Comparison of ENCODE assay signal across 12 cellular contexts in genomic region chr11:100739636-100740035, GRCh38. TPM values are rescaled to one million over a fixed set of nuclear protein-coding genes. Genes with fewer than 3 reads are reported as not detected.
DNase-seq lines count a peak whose midpoint lies in the region; ATAC-seq, FAIRE-seq and TF ChIP-seq lines count a peak whose summit lies in the region.
"Had no signal": no experiment of that assay in that cellular context is flagged by ENCODE, and none has a peak within 500 bp of the region (broad histone marks: within the 10 kb centered on the region; RNA-seq: fewer than 3 reads in every experiment).

No MANE protein-coding gene starts in this region.

- peak overlapping the region; percentile 88 for H3K27ac Mint-ChIP-seq in astrocyte (ENCODE audit: unreplicated experiment)

- no peak for TF ChIP-seq CTCF in astrocyte (IDR thresholded peaks at IDR 0.05; ENCODE audit: insufficient read depth, low read depth, low read length)
- TF ChIP-seq CTCF in hepatocyte (IDR thresholded peaks at IDR 0.05; ENCODE audit: poor library complexity) = no peak

- H3K36me3 ChIP-seq in astrocyte (ENCODE audit: insufficient read depth, low read length) = no peaks in the 10 kb centered on the region
- H3K36me3 ChIP-seq in hepatocyte (replicated peaks; ENCODE audit: insufficient read depth, low read depth) = no peaks in the 10 kb centered on the region
- H3K36me3 ChIP-seq in skeletal muscle satellite cell (ENCODE audit: insufficient read depth, low read length) = no peaks in the 10 kb centered on the region

- FAIRE-seq in H54 (lab: Jason Lieb, UNC) = peak; percentile 71
- FAIRE-seq in astrocyte (lab: Jason Lieb, UNC) = peak; percentile 81

- WGBS in hepatocyte (ENCODE audit: low lambda C conversion rate, missing lambda C conversion rate) = 20% methylated on average over 3 of the region's 3 CpGs

- peaks cover 56% of the 10 kb centered on the region for H3K4me1 Mint-ChIP-seq in astrocyte (ENCODE audit: low read depth, unreplicated experiment)

- H3K9me3 Mint-ChIP-seq in astrocyte (ENCODE audit: unreplicated experiment) = peaks cover 5% of the 10 kb centered on the region

- H3K27ac ChIP-seq in astrocyte (ENCODE audit: low read depth, low read length) (peak overlapping the region; percentile 53), hepatocyte (peak overlapping the region; percentile 56)
- H3K27ac ChIP-seq: SK-N-MC had no signal

- ATAC-seq in HG03139 (IDR thresholded peaks at IDR 0.05; ENCODE audit: unreplicated experiment) = no peak

- no peak overlapping the region for H3K4me3 ChIP-seq in astrocyte (ENCODE audit: insufficient read depth, low read depth, low read length)
- no peak overlapping the region for H3K4me3 ChIP-seq in hepatocyte
- no peak overlapping the region for H3K4me3 ChIP-seq in skeletal muscle satellite cell (ENCODE audit: low read length)
- H3K4me3 ChIP-seq: SK-N-MC had no signal

- H3K27me3 ChIP-seq in astrocyte (ENCODE audit: insufficient read depth, low read length) (no peaks in the 10 kb centered on the region), hepatocyte (no peaks in the 10 kb centered on the region), skeletal muscle satellite cell (ENCODE audit: control insufficient read depth, insufficient read depth, low read length) (no peaks in the 10 kb centered on the region)

- H3K9me3 ChIP-seq in astrocyte (ENCODE audit: insufficient read depth, low read depth, low read length) (no peaks in the 10 kb centered on the region), hepatocyte (ENCODE audit: low read depth) (no peaks in the 10 kb centered on the region), skeletal muscle satellite cell (replicated peaks; ENCODE audit: low read length) (no peaks in the 10 kb centered on the region)

- TF ChIP-seq POLR2A in H54 (IDR thresholded peaks at IDR 0.05; ENCODE audit: low read depth, low read length) = no peak

- no peaks in the 10 kb centered on the region for H3K9me2 ChIP-seq in hepatocyte (replicated peaks; ENCODE audit: insufficient read depth)

- H4K20me1 ChIP-seq in astrocyte (ENCODE audit: insufficient read depth, low read length) = peaks cover 6% of the 10 kb centered on the region
- H4K20me1 ChIP-seq in hepatocyte (ENCODE audit: insufficient read depth, poor library complexity, severe bottlenecking) = no peaks in the 10 kb centered on the region

- peak; percentile 12 for DNase-seq in H54 (ENCODE audit: insufficient read length, low spot score)
- DNase-seq in astrocyte (ENCODE audit: low read depth) = peak; percentile 93
- DNase-seq in hepatocyte (ENCODE audit: low spot score) = peak; percentile 55
- DNase-seq in activated T-cell treated with anti-CD3 and anti-CD28 coated beads for 4 hours = no peak
- DNase-seq in NCI-H187 treated with DMSO at 0.1 percent for 48 hours (lab: John Stamatoyannopoulos, UW) = no peak
- no peak for DNase-seq in NCI-H187 (lab: John Stamatoyannopoulos, UW)
- DNase-seq: H7; hypothalamus; stimulated activated CD4-positive, alpha-beta T cell treated with anti-CD3 and anti-CD28 coated beads, Interleukin-4, amount 100 ng/mL, for 4 hours had no signal

- H3K9ac ChIP-seq in astrocyte (ENCODE audit: low read length) = peak overlapping the region; percentile 32
- peak overlapping the region; percentile 44 for H3K9ac ChIP-seq in skeletal muscle satellite cell (ENCODE audit: low read depth, low read length)

- H3K4me1 ChIP-seq in astrocyte (ENCODE audit: insufficient read depth, low read length) (peaks cover 21% of the 10 kb centered on the region), hepatocyte (ENCODE audit: insufficient read depth) (peaks cover 35% of the 10 kb centered on the region), skeletal muscle satellite cell (ENCODE audit: control insufficient read depth, insufficient read depth, low read length) (peaks cover 19% of the 10 kb centered on the region)

- H3K79me2 ChIP-seq in astrocyte (ENCODE audit: insufficient read depth, low read length) (peaks cover 39% of the 10 kb centered on the region), hepatocyte (peaks cover 70% of the 10 kb centered on the region)

- H2AFZ ChIP-seq in astrocyte (ENCODE audit: low read depth, low read length) (no peak overlapping the region), hepatocyte (no peak overlapping the region)

- H3K36me3 Mint-ChIP-seq in astrocyte (ENCODE audit: low read depth, unreplicated experiment) = no peaks in the 10 kb centered on the region

- H3K27me3 Mint-ChIP-seq in astrocyte (ENCODE audit: low read depth, unreplicated experiment) = no peaks in the 10 kb centered on the region

- H3K4me2 ChIP-seq in astrocyte (ENCODE audit: low read length) (peak overlapping the region; percentile 77), hepatocyte (peak overlapping the region; percentile 50), skeletal muscle satellite cell (ENCODE audit: low read length) (peak overlapping the region; percentile 44)

- peak overlapping the region; percentile 65 for H3K4me3 Mint-ChIP-seq in astrocyte (ENCODE audit: unreplicated experiment)

RNA-seq across cellular contexts. Expression of gene ARHGAP42, which starts 52.5 kb away (rescaled TPM):
- 33.2 and 34.2 TPM in 2 replicates for total RNA-seq in astrocyte
- 26.5 and 36.0 TPM in 2 replicates for total RNA-seq in hepatocyte
- 8.7 and 11.5 TPM in 2 replicates for polyA plus RNA-seq in hepatocyte
- 5.9 and 10.9 TPM in 2 replicates for total RNA-seq in skeletal muscle satellite cell (2012; rRNA removed)

Comparison
In these comparisons a context has a peak if more than half of its experiments do, and no peak if none do; other contexts are left out.
1. DNase-seq: peak in H54 (single experiment), astrocyte (single experiment) and hepatocyte (single experiment); none in activated T-cell treated with anti-CD3 and anti-CD28 coated beads for 4 hours (single experiment), NCI-H187 treated with DMSO at 0.1 percent for 48 hours (single experiment) and NCI-H187 (0 of 2).
2. Peak in every context shown above with its lines, with median percentiles within 50 percentile points of each other: H3K4me2 ChIP-seq.